8 cellular contexts compared by ENCODE assay signal in genomic region chr11:118290923-118291322, GRCh38. TPM values are rescaled to one million over a fixed set of nuclear protein-coding genes. Genes with fewer than 3 reads are reported as not detected.
DNase-seq lines count a peak whose midpoint lies in the region; ATAC-seq and TF ChIP-seq lines count a peak whose summit lies in the region.

No MANE protein-coding gene starts in this region.

- DNase-seq in activated CD4-positive, alpha-beta T cell treated with anti-CD3 and anti-CD28 coated beads for 36 hours, result peak; percentile 58
- no peak for DNase-seq in activated CD4-positive, alpha-beta T cell treated with anti-CD3 and anti-CD28 coated beads, Interleukin-2, amount 50 U/mL, for 1 hour
- DNase-seq in NCI-H69 (lab: John Stamatoyannopoulos, UW) (peak; percentile 30), adipocyte (ENCODE audit: low read depth) (peak; percentile 4), kidney tubule cell (ENCODE audit: low spot score) (peak; percentile 60), uterus (peak in 1 of 2 donors; percentile 22), NCI-H2171 treated with DMSO at 0.1 percent for 48 hours (lab: John Stamatoyannopoulos, UW) (no peak), NCI-H187 treated with DMSO at 0.1 percent for 48 hours (lab: John Stamatoyannopoulos, UW) (no peak)

- intact Hi-C loops in activated CD4-positive, alpha-beta T cell treated with anti-CD3 and anti-CD28 coated beads for 36 hours (cut with DNase I, micrococcal nuclease), result loop anchor here (1.0 to 2.0 kb wide), 3 partner anchors 32 to 146 kb away; no protein-coding TSS in a partner anchor
- intact Hi-C loops in uterus (cut with DNase I; ENCODE audit: low total_unique reads), result no loop called here

- H3K4me1 Mint-ChIP-seq in activated CD4-positive, alpha-beta T cell treated with anti-CD3 and anti-CD28 coated beads for 36 hours, result peaks cover 26% of the 10 kb centered on the region

- H3K36me3 Mint-ChIP-seq in activated CD4-positive, alpha-beta T cell treated with anti-CD3 and anti-CD28 coated beads for 36 hours (ENCODE audit: low read depth), result no peaks in the 10 kb centered on the region

- peaks cover 2% of the 10 kb centered on the region for H3K9me3 Mint-ChIP-seq in activated CD4-positive, alpha-beta T cell treated with anti-CD3 and anti-CD28 coated beads for 36 hours (ENCODE audit: low read depth)

- no peak overlapping the region for H3K9ac ChIP-seq in adipocyte (ENCODE audit: low read length)

- H3K36me3 ChIP-seq in adipocyte (ENCODE audit: control insufficient read depth, insufficient read depth, low read length, severe bottlenecking) (no peaks in the 10 kb centered on the region), uterus (no peaks in the 10 kb centered on the region)

- H3K4me3 ChIP-seq in adipocyte (ENCODE audit: low read length) (no peak overlapping the region), uterus (no peak overlapping the region)

- TF ChIP-seq POLR2A in uterus (IDR thresholded peaks at IDR 0.05), result no peak

- H3K27ac ChIP-seq in uterus, result no peak overlapping the region

- H3K4me3 Mint-ChIP-seq in activated CD4-positive, alpha-beta T cell treated with anti-CD3 and anti-CD28 coated beads for 36 hours, result no peak overlapping the region

- H3K27ac Mint-ChIP-seq in activated CD4-positive, alpha-beta T cell treated with anti-CD3 and anti-CD28 coated beads for 36 hours, result peak overlapping the region; percentile 8

- H3K27me3 Mint-ChIP-seq in activated CD4-positive, alpha-beta T cell treated with anti-CD3 and anti-CD28 coated beads for 36 hours, result no peaks in the 10 kb centered on the region

- TF ChIP-seq CTCF in uterus (IDR thresholded peaks at IDR 0.05), result peak; percentile 6 to 60 (median 36)

- H3K9me3 ChIP-seq in adipocyte (ENCODE audit: control insufficient read depth, low read length), result no peaks in the 10 kb centered on the region
- H3K9me3 ChIP-seq in uterus, result no peaks in the 10 kb centered on the region

- H3K27me3 ChIP-seq in adipocyte (replicated peaks; ENCODE audit: control insufficient read depth, insufficient read depth, low read length) (peaks cover 6% of the 10 kb centered on the region), uterus (no peaks in the 10 kb centered on the region)

- CTCF ChIA-PET in activated CD4-positive, alpha-beta T cell treated with anti-CD3 and anti-CD28 coated beads for 36 hours (lab: Charles Lee), result interaction anchor here (0.6 to 1.7 kb wide), 19 partner anchors 9 to 865 kb away, joined by 3 to 12 read pairs (median 4); partner anchors contain the start of genes CD3D and MPZL2

- H3K4me1 ChIP-seq in adipocyte (ENCODE audit: control insufficient read depth, insufficient read depth, low read length), result no peaks in the 10 kb centered on the region
- no peaks in the 10 kb centered on the region for H3K4me1 ChIP-seq in uterus

- POLR2A ChIA-PET in activated CD4-positive, alpha-beta T cell treated with anti-CD3 and anti-CD28 coated beads for 36 hours (lab: Charles Lee), result interaction anchor here (0.7 kb wide), 1 partner anchor 165 kb away, joined by 15 read pairs; no protein-coding TSS in a partner anchor

- ATAC-seq in activated CD4-positive, alpha-beta T cell treated with anti-CD3 and anti-CD28 coated beads for 36 hours, result peak; percentile 74

RNA-seq across cellular contexts. Expression of gene CD3E, which starts 13.6 kb away (rescaled TPM):
- total RNA-seq in activated CD4-positive, alpha-beta T cell treated with anti-CD3 and anti-CD28 coated beads for 36 hours, result 100 to 1,000 TPM; 400 to 530 TPM
- 1 to 10 TPM in 1 of 4 donors, under 1 TPM in 1, not detected in 2; 0.48 to 2.4 TPM for total RNA-seq in uterus

RNA-seq across cellular contexts. Expression of gene MPZL2, which starts 26.8 kb away (rescaled TPM):
- total RNA-seq in activated CD4-positive, alpha-beta T cell treated with anti-CD3 and anti-CD28 coated beads for 36 hours, result 10 to 100 TPM; 26.7 to 30.1 TPM
- total RNA-seq in uterus, result 100 to 1,000 TPM in 1 of 4 donors, 10 to 100 TPM in 3; 40.9 to 191 (median 73.9) TPM

RNA-seq across cellular contexts. Expression of gene MPZL3, which starts 38.8 kb away (rescaled TPM):
- total RNA-seq in activated CD4-positive, alpha-beta T cell treated with anti-CD3 and anti-CD28 coated beads for 36 hours, result 10 to 100 TPM; 45.9 to 53.2 TPM
- 1 to 10 TPM in 3 of 4 donors, under 1 TPM in 1; 0.26 to 8.3 (median 3.3) TPM for total RNA-seq in uterus

RNA-seq across cellular contexts. Expression of gene CD3D, which starts 51.6 kb away (rescaled TPM):
- 100 to 1,000 TPM; 305 to 331 TPM for total RNA-seq in activated CD4-positive, alpha-beta T cell treated with anti-CD3 and anti-CD28 coated beads for 36 hours
- 1 to 10 TPM in 1 of 4 donors, not detected in 3; 1.7 TPM for total RNA-seq in uterus

RNA-seq across cellular contexts. Expression of gene CD3G, which starts 53.2 kb away (rescaled TPM):
- 100 to 1,000 TPM; 141 to 146 TPM for total RNA-seq in activated CD4-positive, alpha-beta T cell treated with anti-CD3 and anti-CD28 coated beads for 36 hours
- total RNA-seq in uterus, result 1 to 10 TPM in 1 of 4 donors, under 1 TPM in 1, not detected in 2; 0.34 to 6.2 TPM

Comparison
In these comparisons a context has a peak if more than half of its experiments do, and no peak if none do; other contexts are left out.
1. DNase-seq: peak in activated CD4-positive, alpha-beta T cell treated with anti-CD3 and anti-CD28 coated beads for 36 hours (single experiment), NCI-H69 (single experiment), adipocyte (single experiment) and kidney tubule cell (single experiment); none in activated CD4-positive, alpha-beta T cell treated with anti-CD3 and anti-CD28 coated beads, Interleukin-2, amount 50 U/mL, for 1 hour (single experiment), NCI-H2171 treated with DMSO at 0.1 percent for 48 hours (single experiment) and NCI-H187 treated with DMSO at 0.1 percent for 48 hours (single experiment).
2. RNA of gene CD3E, which starts 13.6 kb away (total RNA-seq): 400 to 530 TPM in activated CD4-positive, alpha-beta T cell treated with anti-CD3 and anti-CD28 coated beads for 36 hours; 0.48 to 2.4 TPM in uterus; every median in the first group is over 100 times any median in the second.
3. RNA of gene MPZL3, which starts 38.8 kb away (total RNA-seq): 45.9 to 53.2 TPM in activated CD4-positive, alpha-beta T cell treated with anti-CD3 and anti-CD28 coated beads for 36 hours; 0.26 to 8.3 TPM in uterus; every median in the first group is over 4 times any median in the second.